ENCODE assay signal across 13 cellular contexts in the genomic region with DNA sequence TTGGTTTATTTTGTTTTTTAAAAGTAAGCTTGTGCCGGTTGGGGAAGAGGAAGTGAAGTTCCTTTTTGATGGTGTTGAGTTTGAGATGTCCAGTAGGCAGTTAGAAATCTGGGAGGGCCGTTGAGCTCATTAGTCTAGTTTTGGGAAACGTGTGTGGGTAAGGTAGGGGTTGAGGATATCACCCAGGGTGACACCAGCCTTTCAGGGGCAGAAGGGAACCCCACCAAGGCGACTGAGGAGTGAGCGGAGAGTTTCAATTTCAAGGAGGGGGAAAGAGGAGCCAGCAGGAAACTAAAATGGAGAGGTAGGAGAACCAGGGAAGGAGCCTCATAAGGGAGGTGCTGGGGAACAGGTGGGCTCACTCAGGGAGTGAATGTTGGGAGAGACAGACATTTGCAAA. TPM values are rescaled to one million over a fixed set of nuclear protein-coding genes. Genes with fewer than 3 reads are reported as not detected.
A peak's percentile ranks its signal among the peaks of the same experiment; 100 is the strongest.
DNase-seq lines count a peak whose midpoint lies in the region; ATAC-seq and TF ChIP-seq lines count a peak whose summit lies in the region.
"Had no signal": no experiment of that assay in that cellular context is flagged by ENCODE, and none has a peak within 500 bp of the region (broad histone marks: within the 10 kb centered on the region; RNA-seq: fewer than 3 reads in every experiment).

No MANE protein-coding gene starts in this region.

- peaks cover 89% of the 10 kb centered on the region for H3K36me3 ChIP-seq in endodermal cell (ENCODE audit: control insufficient read depth, insufficient read depth, low read length)
- H3K36me3 ChIP-seq: ovary had no signal

- H3K4me3 Mint-ChIP-seq in activated T-cell treated with anti-CD3 and anti-CD28 coated beads, Interleukin-2, amount 50 U/mL, for 24 hours: no peak overlapping the region
- H3K4me3 Mint-ChIP-seq in T-helper 17 cell (peak overlapping the region; percentile 80), endodermal cell (no peak overlapping the region)
- no peak overlapping the region for H3K4me3 Mint-ChIP-seq in stimulated activated memory B cell treated with anti-CD40 and anti-IgM and Interleukin-4, amounts not matched to agents 10 μg/mL and 1 μg/mL and 100 μg/mL, for 72 hours

- H3K27ac ChIP-seq in endodermal cell (ENCODE audit: low read depth, low read length): no peak overlapping the region
- H3K27ac ChIP-seq: ovary had no signal

- peaks cover 97% of the 10 kb centered on the region for H3K4me1 Mint-ChIP-seq in activated T-cell treated with anti-CD3 and anti-CD28 coated beads, Interleukin-2, amount 50 U/mL, for 24 hours (ENCODE audit: low read depth)
- H3K4me1 Mint-ChIP-seq in T-helper 17 cell (peaks cover 66% of the 10 kb centered on the region), endodermal cell (peaks cover 68% of the 10 kb centered on the region)
- H3K4me1 Mint-ChIP-seq in stimulated activated memory B cell treated with anti-CD40 and anti-IgM and Interleukin-4, amounts not matched to agents 10 μg/mL and 1 μg/mL and 100 μg/mL, for 72 hours: peaks cover 72% of the 10 kb centered on the region

- H3K4me1 ChIP-seq in endodermal cell (ENCODE audit: control insufficient read depth, insufficient read depth, low read length): peaks cover 29% of the 10 kb centered on the region

- in situ Hi-C loops in GM13977 (cut with MboI; ENCODE audit: low pct_unique_long_range_greater_than_20kb, low sequenced_read_pairs, unreplicated experiment): no loop called here

- no peak overlapping the region for H3K9ac ChIP-seq in endodermal cell (ENCODE audit: extremely low read depth, low read length, poor library complexity, severe bottlenecking)

- no peaks in the 10 kb centered on the region for H3K9me3 Mint-ChIP-seq in activated T-cell treated with anti-CD3 and anti-CD28 coated beads, Interleukin-2, amount 50 U/mL, for 24 hours
- no peaks in the 10 kb centered on the region for H3K9me3 Mint-ChIP-seq in endodermal cell
- no peaks in the 10 kb centered on the region for H3K9me3 Mint-ChIP-seq in stimulated activated memory B cell treated with anti-CD40 and anti-IgM and Interleukin-4, amounts not matched to agents 10 μg/mL and 1 μg/mL and 100 μg/mL, for 72 hours

- H3K36me3 Mint-ChIP-seq in activated T-cell treated with anti-CD3 and anti-CD28 coated beads, Interleukin-2, amount 50 U/mL, for 24 hours (ENCODE audit: low read depth): peaks cover 100% of the 10 kb centered on the region
- H3K36me3 Mint-ChIP-seq in T-helper 17 cell (ENCODE audit: low read depth): peaks cover 12% of the 10 kb centered on the region
- H3K36me3 Mint-ChIP-seq in endodermal cell (ENCODE audit: low read depth): peaks cover 50% of the 10 kb centered on the region
- peaks cover 62% of the 10 kb centered on the region for H3K36me3 Mint-ChIP-seq in stimulated activated memory B cell treated with anti-CD40 and anti-IgM and Interleukin-4, amounts not matched to agents 10 μg/mL and 1 μg/mL and 100 μg/mL, for 72 hours

- no peaks in the 10 kb centered on the region for H3K9me3 ChIP-seq in T-helper 17 cell (ENCODE audit: control insufficient read depth, low read length, poor library complexity, severe bottlenecking)
- no peaks in the 10 kb centered on the region for H3K9me3 ChIP-seq in endodermal cell (ENCODE audit: control insufficient read depth, low read length)
- H3K9me3 ChIP-seq: ovary had no signal

- WGBS in endodermal cell (ENCODE audit: insufficient coverage in 1 of 2, insufficient read length in 1 of 2), 2 experiments: 84 to 91% methylated on average over 3 to 5 of the region's 5 CpGs

- no peak for DNase-seq in activated T-cell treated with anti-CD3 and anti-CD28 coated beads, Interleukin-2, amount 50 U/mL, for 24 hours
- no peak for DNase-seq in activated T-cell treated with anti-CD3 and anti-CD28 coated beads, Interleukin-2, amount 50 U/mL, for 1 hour
- DNase-seq in T-helper 17 cell: no peak
- DNase-seq in endodermal cell: no peak
- DNase-seq in GM13977 (ENCODE audit: low spot score): no peak
- no peak for DNase-seq in NCI-H2107 treated with DMSO at 0.1 percent for 48 hours (lab: John Stamatoyannopoulos, UW; ENCODE audit: unreplicated experiment)
- no peak for DNase-seq in HuH-7.5 (ENCODE audit: low spot score)
- DNase-seq: left ventricle myocardium superior; NCI-H1105; NCI-H510A treated with DMSO at 0.1 percent for 48 hours; ovary; stimulated activated CD4-positive, alpha-beta T cell treated with anti-CD3 and anti-CD28 coated beads, Interleukin-15, amount 100 ng/mL, for 24 hours had no signal

- TF ChIP-seq CTCF in endodermal cell (conservative IDR thresholded peaks at IDR 0.05) (no peak), GM13977 (IDR thresholded peaks at IDR 0.05; ENCODE audit: extremely low read depth, insufficient read depth, missing control alignments) (no peak)

- H3K27me3 Mint-ChIP-seq in activated T-cell treated with anti-CD3 and anti-CD28 coated beads, Interleukin-2, amount 50 U/mL, for 24 hours: no peaks in the 10 kb centered on the region
- H3K27me3 Mint-ChIP-seq in T-helper 17 cell (no peaks in the 10 kb centered on the region), endodermal cell (ENCODE audit: insufficient read depth) (no peaks in the 10 kb centered on the region)
- H3K27me3 Mint-ChIP-seq in stimulated activated memory B cell treated with anti-CD40 and anti-IgM and Interleukin-4, amounts not matched to agents 10 μg/mL and 1 μg/mL and 100 μg/mL, for 72 hours: no peaks in the 10 kb centered on the region

- peak overlapping the region; percentile 86 for H3K27ac Mint-ChIP-seq in activated T-cell treated with anti-CD3 and anti-CD28 coated beads, Interleukin-2, amount 50 U/mL, for 24 hours
- H3K27ac Mint-ChIP-seq in T-helper 17 cell: peak overlapping the region; percentile 95
- H3K27ac Mint-ChIP-seq in endodermal cell: peak overlapping the region; percentile 81
- H3K27ac Mint-ChIP-seq in stimulated activated memory B cell treated with anti-CD40 and anti-IgM and Interleukin-4, amounts not matched to agents 10 μg/mL and 1 μg/mL and 100 μg/mL, for 72 hours: peak overlapping the region; percentile 14

- no peaks in the 10 kb centered on the region for H3K27me3 ChIP-seq in endodermal cell (ENCODE audit: control insufficient read depth, insufficient read depth, low read length, poor library complexity, severe bottlenecking)
- H3K27me3 ChIP-seq: ovary had no signal

- H3K4me3 ChIP-seq in endodermal cell (ENCODE audit: low read length): no peak overlapping the region
- H3K4me3 ChIP-seq: ovary had no signal

- no peak for ATAC-seq in T-helper 17 cell
- ATAC-seq in stimulated activated memory B cell treated with anti-CD40 and anti-IgM and Interleukin-4, amounts not matched to agents 10 μg/mL and 1 μg/mL and 100 μg/mL, for 72 hours: no peak

RNA-seq across cellular contexts. Expression of a gene that starts 22.7 kb away (rescaled TPM):
- 100 to 1,000 TPM; 122 to 124 TPM for total RNA-seq in T-helper 17 cell
- total RNA-seq in endodermal cell: 10 to 100 TPM; 60.9 to 68.5 TPM
- 34.8 TPM for polyA plus RNA-seq in endodermal cell (2013, experiment 1 of 2)
- 35.4 TPM for polyA plus RNA-seq in endodermal cell (2013, experiment 2 of 2)

Comparison
In these comparisons a context has a peak if more than half of its experiments do, and no peak if none do; other contexts are left out.
1. H3K27ac Mint-ChIP-seq: peak in every context shown above with its lines; median percentile 95 in T-helper 17 cell; 86 in activated T-cell treated with anti-CD3 and anti-CD28 coated beads, Interleukin-2, amount 50 U/mL, for 24 hours; 81 in endodermal cell; 14 in stimulated activated memory B cell treated with anti-CD40 and anti-IgM and Interleukin-4, amounts not matched to agents 10 μg/mL and 1 μg/mL and 100 μg/mL, for 72 hours.